ENCODE assay signal across 27 cellular contexts in genomic region chr2:197504512-197504911, GRCh38. TPM values are rescaled to one million over a fixed set of nuclear protein-coding genes. Genes with fewer than 3 reads are reported as not detected.
DNase-seq lines count a peak whose midpoint lies in the region; ATAC-seq and TF ChIP-seq lines count a peak whose summit lies in the region.
"Had no signal": no experiment of that assay in that cellular context is flagged by ENCODE, and none has a peak within 500 bp of the region (broad histone marks: within the 10 kb centered on the region; RNA-seq: fewer than 3 reads in every experiment).

No MANE protein-coding gene starts in this region.

- intact Hi-C loops in activated CD4-positive, alpha-beta T cell treated with anti-CD3 and anti-CD28 coated beads for 36 hours (cut with DNase I, micrococcal nuclease) = loop anchor here (5.0 to 10.0 kb wide), 4 partner anchors 287 to 1230 kb away; partner anchors contain the start of gene GTF3C3 (in 1 of the 2)
- intact Hi-C loops in CD8-positive, alpha-beta T cell (cut with DNase I, micrococcal nuclease) = loop anchor here in 1 of 2 experiments (5.0 kb wide), 1 partner anchor 33 kb away; no protein-coding TSS in a partner anchor

- peaks cover 16% of the 10 kb centered on the region for H3K4me1 ChIP-seq in CD8-positive, alpha-beta T cell (ENCODE audit: insufficient read depth, low read length)
- H3K4me1 ChIP-seq: prostate gland had no signal

- no peak overlapping the region for H3K4me3 Mint-ChIP-seq in activated CD4-positive, alpha-beta T cell treated with anti-CD3 and anti-CD28 coated beads for 36 hours
- no peak overlapping the region for H3K4me3 Mint-ChIP-seq in CD8-positive, alpha-beta T cell
- H3K4me3 Mint-ChIP-seq in activated T-helper 17 cell treated with anti-CD3 and anti-CD28 coated beads, Interleukin-2, amount 50 U/mL, for 72 hours = peak overlapping the region; percentile 98
- no peak overlapping the region for H3K4me3 Mint-ChIP-seq in nephron progenitor cell
- H3K4me3 Mint-ChIP-seq: CD14-positive monocyte; H9; T-helper 1 cell treated with Interleukin-12 subunit alpha and Interleukin-12 subunit beta and Interleukin-4 antibody, amounts not matched to agents 30 μg/mL and 1 μg/mL, for 36 hours; type B pancreatic cell had no signal

- no peak for DNase-seq in activated CD4-positive, alpha-beta T cell treated with anti-CD3 and anti-CD28 coated beads for 36 hours
- DNase-seq in activated CD4-positive, alpha-beta T cell treated with anti-CD3 and anti-CD28 coated beads, Interleukin-2, amount 50 U/mL, for 4 hours = no peak
- no peak for DNase-seq in CD8-positive, alpha-beta T cell
- no peak for DNase-seq in nephron progenitor cell
- DNase-seq in AG08395 (ENCODE audit: low spot score) = no peak
- DNase-seq in GM19240 (ENCODE audit: insufficient read length, low spot score) = no peak
- DNase-seq: activated CD4-positive, alpha-beta T cell treated with anti-CD3 and anti-CD28 coated beads, Interleukin-2, amount 50 U/mL, for 48 hours; amygdala; brain microvascular endothelial cell; foreskin melanocyte; H9; heart right ventricle; KBM-7; left ventricle myocardium inferior; mesenchymal stem cell; NCI-H1105; NCI-H187; NCI-H524; NK-92 treated with Interleukin-12 subunit alpha and Interleukin-12 subunit beta, amount 100 ng/mL, for 24 hours; substantia nigra had no signal

- no peaks in the 10 kb centered on the region for H3K27me3 Mint-ChIP-seq in activated CD4-positive, alpha-beta T cell treated with anti-CD3 and anti-CD28 coated beads for 36 hours
- no peaks in the 10 kb centered on the region for H3K27me3 Mint-ChIP-seq in CD8-positive, alpha-beta T cell (ENCODE audit: low read depth)
- H3K27me3 Mint-ChIP-seq in activated T-helper 17 cell treated with anti-CD3 and anti-CD28 coated beads, Interleukin-2, amount 50 U/mL, for 72 hours = no peaks in the 10 kb centered on the region
- H3K27me3 Mint-ChIP-seq in nephron progenitor cell (ENCODE audit: low read depth, poor library complexity) = no peaks in the 10 kb centered on the region
- H3K27me3 Mint-ChIP-seq: type B pancreatic cell had no signal

- H3K27ac Mint-ChIP-seq in activated CD4-positive, alpha-beta T cell treated with anti-CD3 and anti-CD28 coated beads for 36 hours = peak overlapping the region; percentile 37
- H3K27ac Mint-ChIP-seq in CD8-positive, alpha-beta T cell = peak overlapping the region; percentile 10
- no peak overlapping the region for H3K27ac Mint-ChIP-seq in activated T-helper 17 cell treated with anti-CD3 and anti-CD28 coated beads, Interleukin-2, amount 50 U/mL, for 72 hours
- peak overlapping the region; percentile 54 for H3K27ac Mint-ChIP-seq in nephron progenitor cell
- H3K27ac Mint-ChIP-seq: T-helper 1 cell treated with Interleukin-12 subunit alpha and Interleukin-12 subunit beta and Interleukin-4 antibody, amounts not matched to agents 30 μg/mL and 1 μg/mL, for 36 hours; type B pancreatic cell had no signal

- peaks cover 5% of the 10 kb centered on the region for H3K36me3 ChIP-seq in CD8-positive, alpha-beta T cell (ENCODE audit: insufficient read depth, low read length)
- H3K36me3 ChIP-seq: prostate gland had no signal

- CTCF ChIA-PET in activated CD4-positive, alpha-beta T cell treated with anti-CD3 and anti-CD28 coated beads for 36 hours (lab: Charles Lee) = interaction anchor here (1.5 kb wide), 2 partner anchors 9 to 11 kb away, joined by 3 to 4 read pairs; partner anchors contain the start of gene MOB4
- CTCF ChIA-PET in CD8-positive, alpha-beta T cell (lab: Charles Lee) = no interaction called here

- no peak overlapping the region for H3K4me3 ChIP-seq in CD8-positive, alpha-beta T cell (ENCODE audit: low read depth, low read length)
- H3K4me3 ChIP-seq: heart right ventricle, left ventricle myocardium inferior, prostate gland had no signal

- H3K9me3 ChIP-seq in CD8-positive, alpha-beta T cell (ENCODE audit: low read length) = no peaks in the 10 kb centered on the region
- H3K9me3 ChIP-seq: heart right ventricle, left ventricle myocardium inferior, prostate gland had no signal

- no peaks in the 10 kb centered on the region for H3K27me3 ChIP-seq in CD8-positive, alpha-beta T cell (ENCODE audit: insufficient read depth, low read length)
- H3K27me3 ChIP-seq: brain microvascular endothelial cell, heart right ventricle had no signal

- no peak overlapping the region for H3K27ac ChIP-seq in CD8-positive, alpha-beta T cell (ENCODE audit: low read depth, low read length)
- H3K27ac ChIP-seq: brain microvascular endothelial cell, heart right ventricle, left ventricle myocardium inferior, prostate gland had no signal

- POLR2A ChIA-PET in activated CD4-positive, alpha-beta T cell treated with anti-CD3 and anti-CD28 coated beads for 36 hours (lab: Charles Lee) = interaction anchor here (0.8 to 1.4 kb wide), 2 partner anchors 11 to 52 kb away, joined by 6 to 16 read pairs; partner anchors contain the start of gene COQ10B
- POLR2A ChIA-PET in CD8-positive, alpha-beta T cell (lab: Charles Lee) = interaction anchor here (0.7 to 9.5 kb wide), 2 partner anchors 9 to 10 kb away, joined by 3 to 146 read pairs; partner anchors contain the start of gene MOB4

- H3K9me3 Mint-ChIP-seq in activated CD4-positive, alpha-beta T cell treated with anti-CD3 and anti-CD28 coated beads for 36 hours (ENCODE audit: low read depth) = no peaks in the 10 kb centered on the region
- no peaks in the 10 kb centered on the region for H3K9me3 Mint-ChIP-seq in CD8-positive, alpha-beta T cell
- no peaks in the 10 kb centered on the region for H3K9me3 Mint-ChIP-seq in activated T-helper 17 cell treated with anti-CD3 and anti-CD28 coated beads, Interleukin-2, amount 50 U/mL, for 72 hours
- H3K9me3 Mint-ChIP-seq in nephron progenitor cell = no peaks in the 10 kb centered on the region
- H3K9me3 Mint-ChIP-seq: CD14-positive monocyte; H9; T-helper 1 cell treated with Interleukin-12 subunit alpha and Interleukin-12 subunit beta and Interleukin-4 antibody, amounts not matched to agents 30 μg/mL and 1 μg/mL, for 36 hours; type B pancreatic cell had no signal

- no peak for ATAC-seq in activated CD4-positive, alpha-beta T cell treated with anti-CD3 and anti-CD28 coated beads for 36 hours
- ATAC-seq in CD8-positive, alpha-beta T cell = no peak
- ATAC-seq in activated T-helper 17 cell treated with anti-CD3 and anti-CD28 coated beads, Interleukin-2, amount 50 U/mL, for 72 hours (replicated peaks) = no peak
- no peak for ATAC-seq in HG03159 (IDR thresholded peaks at IDR 0.05; ENCODE audit: unreplicated experiment)
- ATAC-seq: heart right ventricle, sciatic nerve had no signal

- TF ChIP-seq CTCF in CD8-positive, alpha-beta T cell (IDR thresholded peaks at IDR 0.05) = no peak
- no peak for TF ChIP-seq CTCF in nephron progenitor cell (IDR thresholded peaks at IDR 0.05)

- peaks cover 47% of the 10 kb centered on the region for H3K36me3 Mint-ChIP-seq in activated CD4-positive, alpha-beta T cell treated with anti-CD3 and anti-CD28 coated beads for 36 hours (ENCODE audit: low read depth)
- peaks cover 40% of the 10 kb centered on the region for H3K36me3 Mint-ChIP-seq in CD8-positive, alpha-beta T cell
- H3K36me3 Mint-ChIP-seq in activated T-helper 17 cell treated with anti-CD3 and anti-CD28 coated beads, Interleukin-2, amount 50 U/mL, for 72 hours (ENCODE audit: low read depth) = peaks cover 65% of the 10 kb centered on the region
- peaks cover 42% of the 10 kb centered on the region for H3K36me3 Mint-ChIP-seq in nephron progenitor cell (ENCODE audit: low read depth)

- H3K4me1 Mint-ChIP-seq in activated CD4-positive, alpha-beta T cell treated with anti-CD3 and anti-CD28 coated beads for 36 hours = peaks cover 27% of the 10 kb centered on the region
- H3K4me1 Mint-ChIP-seq in CD8-positive, alpha-beta T cell (ENCODE audit: low read depth) = peaks cover 28% of the 10 kb centered on the region
- H3K4me1 Mint-ChIP-seq in activated T-helper 17 cell treated with anti-CD3 and anti-CD28 coated beads, Interleukin-2, amount 50 U/mL, for 72 hours = peaks cover 8% of the 10 kb centered on the region
- peaks cover 26% of the 10 kb centered on the region for H3K4me1 Mint-ChIP-seq in nephron progenitor cell

RNA-seq across cellular contexts. Expression of gene HSPE1, which starts 4.3 kb away (rescaled TPM):
- 100 to 1,000 TPM; 250 to 356 TPM for total RNA-seq in activated CD4-positive, alpha-beta T cell treated with anti-CD3 and anti-CD28 coated beads for 36 hours
- total RNA-seq in CD8-positive, alpha-beta T cell = 10 to 100 TPM; 76.7 to 76.8 TPM
- 100 to 1,000 TPM; 151 to 313 TPM for total RNA-seq in activated T-helper 17 cell treated with anti-CD3 and anti-CD28 coated beads, Interleukin-2, amount 50 U/mL, for 72 hours

RNA-seq across cellular contexts. Expression of gene HSPD1, which starts 4.9 kb away (rescaled TPM):
- 1,000 to 10,000 TPM in 1 of 2 experiments, 100 to 1,000 TPM in 1; 872 to 1,138 TPM for total RNA-seq in activated CD4-positive, alpha-beta T cell treated with anti-CD3 and anti-CD28 coated beads for 36 hours
- 100 to 1,000 TPM; 162 to 163 TPM for total RNA-seq in CD8-positive, alpha-beta T cell
- 100 to 1,000 TPM; 344 to 822 TPM for total RNA-seq in activated T-helper 17 cell treated with anti-CD3 and anti-CD28 coated beads, Interleukin-2, amount 50 U/mL, for 72 hours

RNA-seq across cellular contexts. Expression of gene MOB4, which starts 11.4 kb away (rescaled TPM):
- 10 to 100 TPM; 10.8 to 17.1 TPM for total RNA-seq in activated CD4-positive, alpha-beta T cell treated with anti-CD3 and anti-CD28 coated beads for 36 hours
- total RNA-seq in CD8-positive, alpha-beta T cell = 10 to 100 TPM; 32.1 to 36.5 TPM
- 10 to 100 TPM; 13.4 to 20.1 TPM for total RNA-seq in activated T-helper 17 cell treated with anti-CD3 and anti-CD28 coated beads, Interleukin-2, amount 50 U/mL, for 72 hours

RNA-seq across cellular contexts. Expression of gene COQ10B, which starts 51.2 kb away (rescaled TPM):
- 10 to 100 TPM in 1 of 2 experiments, 1 to 10 TPM in 1; 9.7 to 13.3 TPM for total RNA-seq in activated CD4-positive, alpha-beta T cell treated with anti-CD3 and anti-CD28 coated beads for 36 hours
- 10 to 100 TPM; 66.9 to 67.6 TPM for total RNA-seq in CD8-positive, alpha-beta T cell
- 10 to 100 TPM; 15.8 to 20.1 TPM for total RNA-seq in activated T-helper 17 cell treated with anti-CD3 and anti-CD28 coated beads, Interleukin-2, amount 50 U/mL, for 72 hours
